Comparison of ENCODE assay signal across 16 cellular contexts in genomic region chr6:6395581-6396197, GRCh38.
A peak's percentile ranks its signal among the peaks of the same experiment; 100 is the strongest.
DNase-seq lines count a peak whose midpoint lies in the region; ATAC-seq, FAIRE-seq and TF ChIP-seq lines count a peak whose summit lies in the region.
"Had no signal": no experiment of that assay in that cellular context is flagged by ENCODE, and none has a peak within 500 bp of the region (broad histone marks: within the 10 kb centered on the region; RNA-seq: fewer than 3 reads in every experiment).

No MANE protein-coding gene starts in this region.

- no peak for DNase-seq in GM12892 (ENCODE audit: insufficient read length)
- DNase-seq in heart right ventricle: peak in 1 of 2 donors; percentile 33
- peak; percentile 68 for DNase-seq in putamen (ENCODE audit: low spot score)
- no peak for DNase-seq in DMS153 (lab: John Stamatoyannopoulos, UW)
- DNase-seq in NCI-H1105 treated with DMSO at 0.1 percent for 48 hours (lab: John Stamatoyannopoulos, UW): no peak
- no peak for DNase-seq in dermis blood vessel endothelial cell
- DNase-seq: GDM1; naive thymus-derived CD8-positive, alpha-beta T cell; NCI-H1417; NCI-H2171 treated with DMSO at 0.1 percent for 48 hours; NCI-H774; RPMI8226; stomach had no signal

- no peaks in the 10 kb centered on the region for H3K9me3 ChIP-seq in OCI-LY1 (ENCODE audit: low read length)
- no peaks in the 10 kb centered on the region for H3K9me3 ChIP-seq in heart right ventricle
- H3K9me3 ChIP-seq: stomach had no signal

- no peaks in the 10 kb centered on the region for H3F3A ChIP-seq in OCI-LY1 (ENCODE audit: insufficient read depth, low read length)

- H3K4me1 ChIP-seq in OCI-LY1 (ENCODE audit: insufficient read depth, low read length, severe bottlenecking): peaks cover 73% of the 10 kb centered on the region
- H3K4me1 ChIP-seq in heart right ventricle: peaks cover 0 to 35% (median 5%) of the 10 kb centered on the region in 9 donors
- H3K4me1 ChIP-seq: stomach had no signal

- H3K27me3 ChIP-seq in OCI-LY1 (ENCODE audit: insufficient read depth, low read length): no peaks in the 10 kb centered on the region
- H3K27me3 ChIP-seq in heart right ventricle: no peaks in the 10 kb centered on the region
- H3K27me3 ChIP-seq: stomach had no signal

- peak; percentile 48 for FAIRE-seq in GM12892 (lab: Jason Lieb, UNC)

- H3K9me2 ChIP-seq in OCI-LY1 (ENCODE audit: low read depth, low read length): no peaks in the 10 kb centered on the region

- WGBS in heart right ventricle, 2 donors: 47 to 48% methylated on average over 5 of the region's 5 CpGs

- intact Hi-C loops in heart right ventricle (cut with DNase I): loop anchor here in 1 of 10 donors (10.0 kb wide), 1 partner anchor 81 kb away; no protein-coding TSS in a partner anchor

- H3K27ac ChIP-seq in OCI-LY1 (ENCODE audit: low read depth, low read length, poor library complexity, severe bottlenecking) (peak overlapping the region; percentile 27), heart right ventricle (peak overlapping the region in 6 of 10 donors; percentile 38 to 78 (median 38))
- H3K27ac ChIP-seq: stomach had no signal

- no peaks in the 10 kb centered on the region for H3K79me2 ChIP-seq in OCI-LY1 (ENCODE audit: insufficient read depth, low read length)

- ATAC-seq in heart right ventricle (peak; percentile 87 to 96 (median 92)), HG03139 (IDR thresholded peaks at IDR 0.05; ENCODE audit: unreplicated experiment) (no peak)
- ATAC-seq: naive thymus-derived CD8-positive, alpha-beta T cell had no signal

- no peak for TF ChIP-seq POLR2A in GM12892 (IDR thresholded peaks at IDR 0.05; ENCODE audit: low read depth, low read length)

- H2AFZ ChIP-seq in OCI-LY1 (ENCODE audit: low read length): no peak overlapping the region

- no peak overlapping the region; the same call in 1 of the 2 replicates for H3K9ac ChIP-seq in OCI-LY1 (ENCODE audit: low read length)

- H3K36me3 ChIP-seq in OCI-LY1 (ENCODE audit: insufficient read depth, low read length) (no peaks in the 10 kb centered on the region), heart right ventricle (no peaks in the 10 kb centered on the region)
- H3K36me3 ChIP-seq: stomach had no signal

- H3K4me2 ChIP-seq in OCI-LY1 (ENCODE audit: low read length): no peak overlapping the region; the same call in 1 of the 2 replicates

- H4K20me1 ChIP-seq in OCI-LY1 (ENCODE audit: insufficient read depth, low read length): no peaks in the 10 kb centered on the region

- no peak for TF ChIP-seq CTCF in OCI-LY1 (IDR thresholded peaks at IDR 0.05; ENCODE audit: low read length)
- TF ChIP-seq CTCF in heart right ventricle (IDR thresholded peaks at IDR 0.05): no peak

- no peak overlapping the region for H3K4me3 ChIP-seq in OCI-LY1 (ENCODE audit: low read depth, low read length, poor library complexity, severe bottlenecking)
- H3K4me3 ChIP-seq in heart right ventricle: no peak overlapping the region
- H3K4me3 ChIP-seq: lung, stomach had no signal
